In the genomic region with DNA sequence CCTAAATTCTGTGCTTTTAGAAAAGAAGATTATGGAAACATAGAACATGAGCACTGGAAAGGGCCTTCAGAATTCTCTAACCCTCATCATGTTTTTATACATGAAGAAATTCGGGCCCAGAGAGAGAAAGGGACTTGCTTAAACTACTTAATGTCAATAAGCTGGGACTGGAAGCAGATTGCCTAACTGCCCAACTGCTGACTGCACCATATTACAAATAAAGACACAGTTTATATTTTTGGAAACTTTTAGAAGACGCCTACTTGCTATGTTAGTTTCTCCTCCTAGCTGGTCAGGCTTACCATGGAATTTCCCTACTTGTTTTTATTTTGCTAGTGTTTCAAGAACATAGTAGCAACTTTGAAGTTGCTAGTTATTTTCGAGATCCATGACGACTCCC, we compare ENCODE assay signal across 20 cellular contexts. TPM values are rescaled to one million over a fixed set of nuclear protein-coding genes. Genes with fewer than 3 reads are reported as not detected.
A peak's percentile ranks its signal among the peaks of the same experiment; 100 is the strongest.
DNase-seq lines count a peak whose midpoint lies in the region; ATAC-seq and TF ChIP-seq lines count a peak whose summit lies in the region.
"Had no signal": no experiment of that assay in that cellular context is flagged by ENCODE, and none has a peak within 500 bp of the region (broad histone marks: within the 10 kb centered on the region; RNA-seq: fewer than 3 reads in every experiment).

No MANE protein-coding gene starts in this region.

- TF ChIP-seq POLR2A in gastroesophageal sphincter (IDR thresholded peaks at IDR 0.05) = no peak
- TF ChIP-seq POLR2A in thyroid gland (IDR thresholded peaks at IDR 0.05) = peak in 1 of 2 donors; percentile 24
- TF ChIP-seq POLR2A in prostate gland (IDR thresholded peaks at IDR 0.05) = no peak

- 30 to 66% methylated on average over 4 of the region's 4 CpGs for whole genome bisulfite sequencing in gastroesophageal sphincter (ENCODE audit: low coverage in 1 of 2), 2 donors
- 51 to 64% methylated on average over 4 of the region's 4 CpGs for WGBS in thyroid gland, 2 donors
- 89% methylated on average over 4 of the region's 4 CpGs for WGBS in prostate gland

- peak overlapping the region; percentile 60 for H3K9ac ChIP-seq in adipocyte (ENCODE audit: low read length)

- H3K27ac ChIP-seq in gastroesophageal sphincter (peak overlapping the region; percentile 82 to 98 (median 84)), thyroid gland (peak overlapping the region; percentile 87 to 97 (median 92)), prostate gland (no peak overlapping the region)
- H3K27ac ChIP-seq: C4-2B had no signal

- in situ Hi-C loops in GM13976 (cut with MboI; ENCODE audit: low sequenced_read_pairs, unreplicated experiment) = loop anchor here (25.0 kb wide), 2 partner anchors 230 to 655 kb away; a partner anchor contains a TSS

- no peak for ATAC-seq in gastroesophageal sphincter
- ATAC-seq: lower lobe of right lung, mucosa of descending colon had no signal

- TF ChIP-seq EP300 in gastroesophageal sphincter (IDR thresholded peaks at IDR 0.05) = no peak

- no peaks in the 10 kb centered on the region for H3K36me3 ChIP-seq in adipocyte (ENCODE audit: control insufficient read depth, insufficient read depth, low read length, severe bottlenecking)
- no peaks in the 10 kb centered on the region for H3K36me3 ChIP-seq in gastroesophageal sphincter
- no peaks in the 10 kb centered on the region for H3K36me3 ChIP-seq in thyroid gland
- no peaks in the 10 kb centered on the region for H3K36me3 ChIP-seq in prostate gland
- H3K36me3 ChIP-seq: lower lobe of right lung had no signal

- no peak overlapping the region for H3K4me3 ChIP-seq in adipocyte (ENCODE audit: low read length)
- H3K4me3 ChIP-seq in gastroesophageal sphincter = no peak overlapping the region
- no peak overlapping the region for H3K4me3 ChIP-seq in thyroid gland (replicated peaks in 1 of 3)
- H3K4me3 ChIP-seq in prostate gland = no peak overlapping the region
- H3K4me3 ChIP-seq: lower lobe of right lung, mucosa of descending colon had no signal

- DNase-seq in GM13976 (ENCODE audit: low spot score) (peak; percentile 14), adipocyte (ENCODE audit: low read depth) (no peak), thyroid gland (no peak), putamen (ENCODE audit: low spot score) (no peak), dedifferentiated amniotic fluid mesenchymal stem cell (ENCODE audit: extremely low spot score) (no peak), prostate gland (ENCODE audit: low spot score) (no peak), amygdala (lab: John Stamatoyannopoulos, UW) (no peak)
- DNase-seq: activated B cell treated with CpG ODN at 0.5 μM for 24 hours; activated naive CD4-positive, alpha-beta T cell treated with anti-CD3 and anti-CD28 coated beads, Interleukin-2, amount 50 U/mL, for 16 hours; lower lobe of right lung; mucosa of descending colon; NCI-H1092 treated with DMSO at 0.1 percent for 48 hours; NCI-H2029 treated with DMSO at 0.1 percent for 48 hours; NCI-H345; SHP77; stimulated activated CD8-positive, alpha-beta memory T cell treated with anti-CD3 and anti-CD28 coated beads, Interleukin-4, amount 100 ng/mL, for 48 hours; substantia nigra; T1000 had no signal

- H3K27me3 ChIP-seq in adipocyte (replicated peaks; ENCODE audit: control insufficient read depth, insufficient read depth, low read length) = peaks cover 18% of the 10 kb centered on the region
- H3K27me3 ChIP-seq in gastroesophageal sphincter = no peaks in the 10 kb centered on the region
- H3K27me3 ChIP-seq in thyroid gland = no peaks in the 10 kb centered on the region
- no peaks in the 10 kb centered on the region for H3K27me3 ChIP-seq in prostate gland (replicated peaks; ENCODE audit: insufficient read depth)

- intact Hi-C loops in thyroid gland (cut with DNase I) = no loop called here
- intact Hi-C loops in prostate gland (cut with DNase I) = no loop called here

- TF ChIP-seq CTCF in GM13976 (IDR thresholded peaks at IDR 0.05; ENCODE audit: borderline replicate concordance, control extremely low read depth, extremely low read depth, insufficient read depth, missing control alignments) (no peak), gastroesophageal sphincter (IDR thresholded peaks at IDR 0.05) (no peak), thyroid gland (IDR thresholded peaks at IDR 0.05) (no peak), prostate gland (IDR thresholded peaks at IDR 0.05) (no peak)

- H3K4me1 ChIP-seq in adipocyte (ENCODE audit: control insufficient read depth, insufficient read depth, low read length) (peaks cover 47% of the 10 kb centered on the region), gastroesophageal sphincter (peaks cover 0 to 61% (median 5%) of the 10 kb centered on the region in 3 donors), thyroid gland (peaks cover 23 to 56% of the 10 kb centered on the region in 2 donors), prostate gland (replicated peaks) (no peaks in the 10 kb centered on the region)
- H3K4me1 ChIP-seq: lower lobe of right lung had no signal

- H3K9me3 ChIP-seq in adipocyte (ENCODE audit: control insufficient read depth, low read length) (no peaks in the 10 kb centered on the region), gastroesophageal sphincter (no peaks in the 10 kb centered on the region), thyroid gland (no peaks in the 10 kb centered on the region), prostate gland (no peaks in the 10 kb centered on the region)
- H3K9me3 ChIP-seq: lower lobe of right lung, mucosa of descending colon had no signal

RNA-seq across cellular contexts. Expression of a gene that starts 47.1 kb away (rescaled TPM):
- 10 to 100 TPM; 17.2 to 27.3 (median 20.3) TPM for total RNA-seq in gastroesophageal sphincter
- total RNA-seq in thyroid gland = 10 to 100 TPM; 15.2 to 21.7 (median 18.5) TPM
- 10 to 100 TPM in 1 of 2 donors, 1 to 10 TPM in 1; 7.4 to 14.5 TPM for total RNA-seq in prostate gland

RNA-seq across cellular contexts. Expression of a gene that starts 58.6 kb away (rescaled TPM):
- 10 to 100 TPM; 33.0 to 43.9 (median 40.6) TPM for total RNA-seq in gastroesophageal sphincter
- 10 to 100 TPM; 31.2 to 43.7 (median 37.4) TPM for total RNA-seq in thyroid gland
- 10 to 100 TPM; 13.7 to 18.3 TPM for total RNA-seq in prostate gland

Comparison
In these comparisons a context has a peak if more than half of its experiments do, and no peak if none do; other contexts are left out.
1. H3K27ac ChIP-seq: peak in gastroesophageal sphincter (4 of 4) and thyroid gland (3 of 3); none in prostate gland (0 of 2).